In the genomic region with DNA sequence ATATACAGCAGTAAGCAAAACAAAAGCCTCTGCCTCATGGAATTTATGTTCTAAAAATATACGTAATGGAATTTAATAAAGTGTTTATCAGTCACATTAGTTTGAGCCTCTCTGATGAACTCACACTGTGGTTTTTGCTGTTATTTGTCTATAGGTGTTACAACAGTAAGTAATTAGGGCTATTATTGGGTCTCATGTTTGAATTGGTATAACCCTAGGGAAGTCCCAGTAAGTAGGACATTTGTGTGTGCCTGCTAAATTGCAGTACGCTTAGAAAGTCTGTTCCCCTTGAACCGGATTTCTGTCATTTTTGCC, we compare ENCODE assay signal across 14 cellular contexts.
DNase-seq lines count a peak whose midpoint lies in the region; ATAC-seq lines count a peak whose summit lies in the region.
"Had no signal": no experiment of that assay in that cellular context is flagged by ENCODE, and none has a peak within 500 bp of the region (broad histone marks: within the 10 kb centered on the region; RNA-seq: fewer than 3 reads in every experiment).

No MANE protein-coding gene starts in this region.

- DNase-seq in memory B cell (ENCODE audit: low spot score in 2 of 2), result no peak
- no peak for DNase-seq in cerebellum (ENCODE audit: low spot score)
- DNase-seq in NCI-H82 treated with DMSO at 0.1 percent for 48 hours (lab: John Stamatoyannopoulos, UW; ENCODE audit: unreplicated experiment), result no peak
- no peak for DNase-seq in NCI-H1417 (lab: John Stamatoyannopoulos, UW)
- no peak for DNase-seq in NCI-H446 (lab: John Stamatoyannopoulos, UW)
- DNase-seq: NCI-H1105 treated with DMSO at 0.1 percent for 48 hours; NCI-H526 treated with DMSO at 0.1 percent for 48 hours; SHP77 treated with DMSO at 0.1 percent for 48 hours; stimulated activated CD4-positive, alpha-beta T cell treated with anti-CD3 and anti-CD28 coated beads, Interleukin-2, amount 100 ng/mL, for 48 hours had no signal

- peaks cover 10% of the 10 kb centered on the region for H3K36me3 Mint-ChIP-seq in memory B cell

- H3K4me3 Mint-ChIP-seq in memory B cell, result peak overlapping the region; percentile 9
- H3K4me3 Mint-ChIP-seq: brain had no signal

- ATAC-seq in GM18498 (IDR thresholded peaks at IDR 0.05; ENCODE audit: unreplicated experiment) (peak; percentile 24), GM19395 (IDR thresholded peaks at IDR 0.05; ENCODE audit: unreplicated experiment) (peak; percentile 23), HG03342 (IDR thresholded peaks at IDR 0.05; ENCODE audit: unreplicated experiment) (peak; percentile 33), memory B cell (ENCODE audit: low read depth) (no peak)

- peaks cover 2% of the 10 kb centered on the region for H3K27me3 Mint-ChIP-seq in memory B cell
- H3K27me3 Mint-ChIP-seq: brain; CD4-positive, alpha-beta memory T cell had no signal

- H3K27ac Mint-ChIP-seq in memory B cell, result no peak overlapping the region

- H3K4me1 Mint-ChIP-seq in memory B cell, result peaks cover 8% of the 10 kb centered on the region

- peaks cover 1% of the 10 kb centered on the region for H3K9me3 Mint-ChIP-seq in memory B cell
